21 cellular contexts compared by ENCODE assay signal in the genomic region with DNA sequence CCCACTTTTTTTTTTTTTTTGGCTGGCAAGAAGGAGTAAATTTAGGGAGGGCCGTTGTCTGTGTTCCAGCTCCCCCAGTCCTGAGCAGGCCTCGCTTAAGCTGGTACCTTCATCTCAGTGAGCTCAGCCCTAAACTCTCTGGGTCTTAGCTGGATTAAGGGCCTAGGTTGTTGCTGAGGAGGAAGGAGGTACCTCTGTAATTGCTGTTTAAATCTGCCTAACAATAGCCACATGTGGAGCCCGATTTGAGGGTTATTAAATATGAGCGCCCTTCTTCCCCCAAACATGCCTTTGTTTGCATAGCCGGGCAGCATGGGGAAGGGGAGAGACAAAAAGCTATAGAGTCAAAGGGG.
DNase-seq lines count a peak whose midpoint lies in the region; ATAC-seq, FAIRE-seq and TF ChIP-seq lines count a peak whose summit lies in the region.
"Had no signal": no experiment of that assay in that cellular context is flagged by ENCODE, and none has a peak within 500 bp of the region (broad histone marks: within the 10 kb centered on the region; RNA-seq: fewer than 3 reads in every experiment).

No MANE protein-coding gene starts in this region.

- intact Hi-C loops in mucosa of descending colon (cut with DNase I, micrococcal nuclease) = loop anchor here in 1 of 2 donors (10.0 kb wide), 1 partner anchor 122 kb away; no protein-coding TSS in a partner anchor
- intact Hi-C loops in CD4-positive, alpha-beta memory T cell (cut with micrococcal nuclease) = no loop called here

- no peak overlapping the region for H3K4me3 Mint-ChIP-seq in WTC11
- H3K4me3 Mint-ChIP-seq in CD4-positive, alpha-beta memory T cell = no peak overlapping the region
- H3K4me3 Mint-ChIP-seq: B cell; CD8-positive, alpha-beta T cell; HFFc6 had no signal

- peaks cover 39% of the 10 kb centered on the region for H3K27me3 Mint-ChIP-seq in WTC11 (ENCODE audit: low read depth)
- H3K27me3 Mint-ChIP-seq in CD4-positive, alpha-beta memory T cell = peaks cover 2 to 11% of the 10 kb centered on the region in 2 donors

- H3K9me3 Mint-ChIP-seq in WTC11 = no peaks in the 10 kb centered on the region
- no peaks in the 10 kb centered on the region for H3K9me3 Mint-ChIP-seq in CD4-positive, alpha-beta memory T cell
- H3K9me3 Mint-ChIP-seq: CD8-positive, alpha-beta T cell; HFFc6 had no signal

- no peak overlapping the region for H3K4me3 ChIP-seq in BLaER1
- no peak overlapping the region for H3K4me3 ChIP-seq in osteoblast (ENCODE audit: insufficient read depth, low read length)
- no peak overlapping the region for H3K4me3 ChIP-seq in mucosa of descending colon
- no peak overlapping the region for H3K4me3 ChIP-seq in CD4-positive, alpha-beta memory T cell (ENCODE audit: low read length in 2 of 2)
- H3K4me3 ChIP-seq: PC-9, SJSA1 had no signal

- H3K9me3 ChIP-seq in BLaER1 (no peaks in the 10 kb centered on the region), osteoblast (ENCODE audit: low read depth, low read length) (no peaks in the 10 kb centered on the region), mucosa of descending colon (no peaks in the 10 kb centered on the region)
- no peaks in the 10 kb centered on the region for H3K9me3 ChIP-seq in CD4-positive, alpha-beta memory T cell (ENCODE audit: control insufficient read depth in 1 of 2, low read length in 2 of 2)
- H3K9me3 ChIP-seq: SJSA1 had no signal

- peak overlapping the region; percentile 10; the same call in 1 of the 2 replicates for H3K9ac ChIP-seq in BLaER1

- TF ChIP-seq CTCF in D721Med (IDR thresholded peaks at IDR 0.05; ENCODE audit: insufficient read depth, missing control alignments) (no peak), WTC11 (IDR thresholded peaks at IDR 0.05) (no peak), osteoblast (IDR thresholded peaks at IDR 0.05; ENCODE audit: extremely low read depth, low read depth, low read length) (no peak), mucosa of descending colon (IDR thresholded peaks at IDR 0.05) (no peak)

- no peak overlapping the region for H2AFZ ChIP-seq in osteoblast (ENCODE audit: low read length)
- H2AFZ ChIP-seq: PC-9 had no signal

- DNase-seq in D721Med (ENCODE audit: insufficient read length, low spot score) (peak; percentile 78), WTC11 (ENCODE audit: low spot score) (no peak), osteoblast (ENCODE audit: insufficient read length, low spot score, missing footprints) (peak; percentile 48), hypothalamus (lab: John Stamatoyannopoulos, UW) (no peak), mucosa of descending colon (no peak)
- DNase-seq in CD4-positive, alpha-beta memory T cell = no peak
- DNase-seq: ACHN; CD8-positive, alpha-beta T cell; DND-41; HFFc6; KG1; NCI-H1048; NCI-H187; NCI-H446; NCI-H774; PC-9 had no signal

- no peak overlapping the region for H3K27ac Mint-ChIP-seq in WTC11
- no peak overlapping the region for H3K27ac Mint-ChIP-seq in CD4-positive, alpha-beta memory T cell
- H3K27ac Mint-ChIP-seq: B cell; CD8-positive, alpha-beta T cell; HFFc6 had no signal

- POLR2A ChIA-PET in WTC11 (lab: Charles Lee) = no interaction called here
- POLR2A ChIA-PET in CD4-positive, alpha-beta memory T cell (lab: Charles Lee; ENCODE audit: partially characterized antibody) = no interaction called here

- peak overlapping the region; percentile 59 for H3K4me2 ChIP-seq in BLaER1
- H3K4me2 ChIP-seq in osteoblast (ENCODE audit: insufficient read depth, low read length) = no peak overlapping the region
- H3K4me2 ChIP-seq: PC-9 had no signal

- CTCF ChIA-PET in WTC11 (lab: Charles Lee) = interaction anchor here (0.6 to 1.4 kb wide), 6 partner anchors 24 to 366 kb away, joined by 3 to 6 read pairs (median 4); no protein-coding TSS in a partner anchor
- CTCF ChIA-PET in CD4-positive, alpha-beta memory T cell (lab: Charles Lee; ENCODE audit: partially characterized antibody) = interaction anchor here (1.9 kb wide), 1 partner anchor 22 kb away, joined by 6 read pairs; no protein-coding TSS in a partner anchor

- H4K20me1 ChIP-seq in BLaER1 (no peaks in the 10 kb centered on the region), osteoblast (ENCODE audit: insufficient read depth, low read length) (no peaks in the 10 kb centered on the region)

- H3K36me3 Mint-ChIP-seq in WTC11 = no peaks in the 10 kb centered on the region
- H3K36me3 Mint-ChIP-seq in CD4-positive, alpha-beta memory T cell = no peaks in the 10 kb centered on the region
- H3K36me3 Mint-ChIP-seq: CD8-positive, alpha-beta T cell had no signal

- peaks cover 54% of the 10 kb centered on the region for H3K4me1 ChIP-seq in BLaER1
- H3K4me1 ChIP-seq in osteoblast (ENCODE audit: insufficient read depth, low read length) = peaks cover 37% of the 10 kb centered on the region
- no peaks in the 10 kb centered on the region for H3K4me1 ChIP-seq in mucosa of descending colon (ENCODE audit: low read depth)
- no peaks in the 10 kb centered on the region for H3K4me1 ChIP-seq in CD4-positive, alpha-beta memory T cell (ENCODE audit: insufficient read depth, low read length)

- no peaks in the 10 kb centered on the region for H3K36me3 ChIP-seq in BLaER1
- H3K36me3 ChIP-seq in osteoblast (ENCODE audit: insufficient read depth, low read length) = no peaks in the 10 kb centered on the region
- no peaks in the 10 kb centered on the region for H3K36me3 ChIP-seq in mucosa of descending colon (ENCODE audit: low read depth)
- no peaks in the 10 kb centered on the region for H3K36me3 ChIP-seq in CD4-positive, alpha-beta memory T cell (ENCODE audit: insufficient read depth, low read length)
- H3K36me3 ChIP-seq: SJSA1 had no signal

- ATAC-seq in WTC11 = peak; percentile 31; the same call in 1 of the 2 replicates
- ATAC-seq in mucosa of descending colon = no peak
- ATAC-seq: CD8-positive, alpha-beta T cell had no signal

- peaks cover 29% of the 10 kb centered on the region for H3K4me1 Mint-ChIP-seq in WTC11
- peaks cover 0 to 1% (median 0%) of the 10 kb centered on the region in 4 donors for H3K4me1 Mint-ChIP-seq in CD4-positive, alpha-beta memory T cell
- H3K4me1 Mint-ChIP-seq: B cell had no signal

- H3K27me3 ChIP-seq in BLaER1 (no peaks in the 10 kb centered on the region), osteoblast (ENCODE audit: insufficient read depth, low read length) (no peaks in the 10 kb centered on the region)
- H3K27me3 ChIP-seq in CD4-positive, alpha-beta memory T cell (ENCODE audit: insufficient read depth, low read length) = no peaks in the 10 kb centered on the region
- H3K27me3 ChIP-seq: SJSA1 had no signal

- H3K27ac ChIP-seq in BLaER1 (peak overlapping the region; percentile 71), osteoblast (ENCODE audit: low read depth, low read length) (no peak overlapping the region)
- no peak overlapping the region for H3K27ac ChIP-seq in CD4-positive, alpha-beta memory T cell (ENCODE audit: low read depth, low read length)
- H3K27ac ChIP-seq: PC-9, SJSA1 had no signal

- no peaks in the 10 kb centered on the region for H3K79me2 ChIP-seq in osteoblast (ENCODE audit: insufficient read depth, low read length)

- peak; percentile 80 for FAIRE-seq in D721Med (lab: Jason Lieb, UNC)
- FAIRE-seq: G401.6, GM18507 had no signal

TF ChIP-seq in WTC11, 78 proteins besides CTCF, POLR2A, EP300 and RAD21:
- TF ChIP-seq ZNF232 (CRISPR knock-in tag; IDR thresholded peaks at IDR 0.05) (no peak), GTF2I (CRISPR knock-in tag; conservative IDR thresholded peaks at IDR 0.05) (no peak), SMAD4 (CRISPR knock-in tag; IDR thresholded peaks at IDR 0.05) (no peak), ZNF396 (CRISPR knock-in tag; IDR thresholded peaks at IDR 0.05; ENCODE audit: borderline replicate concordance) (no peak), CREM (CRISPR knock-in tag; IDR thresholded peaks at IDR 0.05) (no peak), ZNF423 (CRISPR knock-in tag; IDR thresholded peaks at IDR 0.05) (no peak), RORB (CRISPR knock-in tag; IDR thresholded peaks at IDR 0.05) (no peak), OVOL2 (CRISPR knock-in tag; IDR thresholded peaks at IDR 0.05; ENCODE audit: borderline replicate concordance) (no peak), NR2C2 (CRISPR knock-in tag; IDR thresholded peaks at IDR 0.05) (no peak), TEAD1 (CRISPR knock-in tag; IDR thresholded peaks at IDR 0.05) (no peak), MXD4 (CRISPR knock-in tag; IDR thresholded peaks at IDR 0.05; ENCODE audit: borderline replicate concordance) (no peak), RELA (CRISPR knock-in tag; IDR thresholded peaks at IDR 0.05; ENCODE audit: borderline replicate concordance) (no peak), EMX1 (CRISPR knock-in tag; IDR thresholded peaks at IDR 0.05) (no peak), GABPB1 (CRISPR knock-in tag; IDR thresholded peaks at IDR 0.05) (no peak), FOXJ3 (CRISPR knock-in tag; IDR thresholded peaks at IDR 0.05; ENCODE audit: borderline replicate concordance) (no peak), NFE2L1 (CRISPR knock-in tag; IDR thresholded peaks at IDR 0.05) (no peak), ETV6 (CRISPR knock-in tag; IDR thresholded peaks at IDR 0.05) (no peak)
- TF ChIP-seq, protein P1, sequence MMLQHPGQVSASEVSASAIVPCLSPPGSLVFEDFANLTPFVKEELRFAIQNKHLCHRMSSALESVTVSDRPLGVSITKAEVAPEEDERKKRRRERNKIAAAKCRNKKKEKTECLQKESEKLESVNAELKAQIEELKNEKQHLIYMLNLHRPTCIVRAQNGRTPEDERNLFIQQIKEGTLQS (CRISPR knock-in tag; conservative IDR thresholded peaks at IDR 0.05) = no peak
- TF ChIP-seq, protein P2, sequence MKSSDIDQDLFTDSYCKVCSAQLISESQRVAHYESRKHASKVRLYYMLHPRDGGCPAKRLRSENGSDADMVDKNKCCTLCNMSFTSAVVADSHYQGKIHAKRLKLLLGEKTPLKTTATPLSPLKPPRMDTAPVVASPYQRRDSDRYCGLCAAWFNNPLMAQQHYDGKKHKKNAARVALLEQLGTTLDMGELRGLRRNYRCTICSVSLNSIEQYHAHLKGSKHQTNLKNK (CRISPR knock-in tag; IDR thresholded peaks at IDR 0.05) = no peak

Comparison
In these comparisons a context has a peak if more than half of its experiments do, and no peak if none do; other contexts are left out.
1. DNase-seq: peak in D721Med (single experiment) and osteoblast (single experiment); none in WTC11 (single experiment), hypothalamus (0 of 51), mucosa of descending colon (0 of 3) and CD4-positive, alpha-beta memory T cell (0 of 5).